In the genomic region with DNA sequence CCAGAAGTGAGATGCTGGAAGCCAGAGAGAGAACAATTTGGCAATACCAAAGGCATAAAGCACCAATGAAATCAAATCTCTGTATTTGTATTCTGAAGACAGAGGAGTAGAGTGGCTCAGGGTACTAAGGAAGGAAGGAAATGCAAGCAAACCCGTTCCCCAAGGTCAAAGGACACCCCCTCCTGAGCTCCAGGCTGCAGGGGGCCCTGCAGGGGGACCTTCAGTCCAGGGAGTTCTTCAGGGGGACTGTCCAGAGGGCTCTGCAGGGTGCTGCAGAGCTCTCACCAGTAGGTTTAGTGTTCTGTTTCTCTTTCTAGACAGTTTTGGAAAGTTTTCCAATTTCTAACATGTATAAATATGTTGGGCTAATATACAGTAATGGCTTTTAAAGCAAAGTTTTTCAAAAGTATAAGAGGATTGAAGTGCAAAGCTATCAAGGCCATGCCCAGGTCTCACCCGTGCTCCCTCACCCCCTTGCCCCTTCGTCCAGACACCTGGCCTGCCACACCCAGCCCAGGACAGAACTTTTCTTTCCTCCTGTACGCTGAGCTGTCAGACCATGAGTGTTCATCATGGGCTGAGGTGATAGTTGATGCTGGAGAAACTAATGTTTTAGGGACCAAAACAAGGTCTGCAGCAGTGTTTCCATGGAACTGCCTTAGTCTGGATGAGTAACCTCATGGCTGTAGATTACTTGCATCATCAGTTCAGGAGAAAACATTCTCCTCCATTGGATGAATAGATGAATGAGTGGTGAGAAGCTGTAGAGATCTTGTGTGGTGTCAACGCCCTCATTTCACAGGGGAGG, we compare ENCODE assay signal across 2 cellular contexts.
TF ChIP-seq lines count a peak whose summit lies in the region.

No MANE protein-coding gene starts in this region.

TF ChIP-seq in GM23338, 12 proteins besides CTCF, POLR2A, EP300 and RAD21 (continued from another document and continues in another):
- TF ChIP-seq ETS1 (IDR thresholded peaks at IDR 0.05), result no peak
- no peak for TF ChIP-seq ZNF462 (CRISPR knock-in tag; IDR thresholded peaks at IDR 0.05)
- TF ChIP-seq POLR2AphosphoS5 (IDR thresholded peaks at IDR 0.05; ENCODE audit: low read depth), result no peak
- no peak for TF ChIP-seq JUNB (IDR thresholded peaks at IDR 0.05; ENCODE audit: unreplicated experiment)
- no peak for TF ChIP-seq NANOG (IDR thresholded peaks at IDR 0.05; ENCODE audit: borderline replicate concordance)
- TF ChIP-seq STAT1 (IDR thresholded peaks at IDR 0.05; ENCODE audit: unreplicated experiment), result no peak
- TF ChIP-seq CREB1 (CRISPR knock-in tag; IDR thresholded peaks at IDR 0.05; ENCODE audit: low read depth), result no peak

TF ChIP-seq in IMR-90, 13 proteins besides CTCF, POLR2A, EP300 and RAD21 (continued from another document):
- TF ChIP-seq, protein P1, sequence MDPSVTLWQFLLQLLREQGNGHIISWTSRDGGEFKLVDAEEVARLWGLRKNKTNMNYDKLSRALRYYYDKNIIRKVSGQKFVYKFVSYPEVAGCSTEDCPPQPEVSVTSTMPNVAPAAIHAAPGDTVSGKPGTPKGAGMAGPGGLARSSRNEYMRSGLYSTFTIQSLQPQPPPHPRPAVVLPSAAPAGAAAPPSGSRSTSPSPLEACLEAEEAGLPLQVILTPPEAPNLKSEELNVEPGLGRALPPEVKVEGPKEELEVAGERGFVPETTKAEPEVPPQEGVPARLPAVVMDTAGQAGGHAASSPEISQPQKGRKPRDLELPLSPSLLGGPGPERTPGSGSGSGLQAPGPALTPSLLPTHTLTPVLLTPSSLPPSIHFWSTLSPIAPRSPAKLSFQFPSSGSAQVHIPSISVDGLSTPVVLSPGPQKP (IDR thresholded peaks at IDR 0.05; ENCODE audit: borderline replicate concordance, low read depth, low read length), result no peak
- TF ChIP-seq MXI1 (IDR thresholded peaks at IDR 0.05; ENCODE audit: borderline replicate concordance, low read depth, low read length), result no peak
